Comparison of ENCODE assay signal across 1 cellular context in genomic region chrX:139932901-139933796, GRCh38.
TF ChIP-seq lines count a peak whose summit lies in the region.

TSS of gene ATP11C (minus strand) at chrX:139933053. CDS start at chrX:139932042, 1,011 bp downstream.

TF ChIP-seq in H1, 55 proteins besides CTCF, POLR2A, EP300 and RAD21 (continued from another document):
- TF ChIP-seq E2F6 (IDR thresholded peaks at IDR 0.05), result 0 out of 2 replicates have a peak, but pooled peaks have one; percentile 19
- no peak for TF ChIP-seq TCF12 (IDR thresholded peaks at IDR 0.05; ENCODE audit: low read depth, low read length)
